Comparison of ENCODE assay signal across 1 cellular context in genomic region chr6:150987371-150987828, GRCh38.
TF ChIP-seq lines count a peak whose summit lies in the region.

No MANE protein-coding gene starts in this region.

TF ChIP-seq in WTC11, 78 proteins besides CTCF, POLR2A, EP300 and RAD21 (continued from another document):
- TF ChIP-seq AR (CRISPR knock-in tag; IDR thresholded peaks at IDR 0.05) (no peak), AFF4 (CRISPR knock-in tag; IDR thresholded peaks at IDR 0.05; ENCODE audit: borderline replicate concordance) (no peak), ATF6 (CRISPR knock-in tag; IDR thresholded peaks at IDR 0.05) (no peak), NR1H2 (CRISPR knock-in tag; IDR thresholded peaks at IDR 0.05) (no peak)
TF ChIP-seq in WTC11: peak in this region for 0.
